ENCODE assay signal across 1 cellular context in genomic region chrX:145936769-145937168, GRCh38.
A peak's percentile ranks its signal among the peaks of the same experiment; 100 is the strongest.
TF ChIP-seq lines count a peak whose summit lies in the region.

No MANE protein-coding gene starts in this region.

TF ChIP-seq in liver, 16 proteins besides CTCF, POLR2A, EP300 and RAD21 (continued from another document):
- no peak for TF ChIP-seq REST (IDR thresholded peaks at IDR 0.05)
- TF ChIP-seq MAX (IDR thresholded peaks at IDR 0.05), result no peak
- TF ChIP-seq YY1 (IDR thresholded peaks at IDR 0.05), result no peak
- TF ChIP-seq EGR1 (IDR thresholded peaks at IDR 0.05; ENCODE audit: low read depth in 2 of 2), result no peak
- peak in 1 of 2 donors; percentile 28 for TF ChIP-seq JUND (IDR thresholded peaks at IDR 0.05)
- TF ChIP-seq RXRA (IDR thresholded peaks at IDR 0.05), result peak in 1 of 2 donors; percentile 35
- no peak for TF ChIP-seq FOXA2 (IDR thresholded peaks at IDR 0.05)
- no peak for TF ChIP-seq TAF1 (conservative IDR thresholded peaks at IDR 0.05)
- TF ChIP-seq ATF3 (IDR thresholded peaks at IDR 0.05), result no peak
- no peak for TF ChIP-seq FOXA1 (IDR thresholded peaks at IDR 0.05)
